22 cellular contexts compared by ENCODE assay signal in the genomic region with DNA sequence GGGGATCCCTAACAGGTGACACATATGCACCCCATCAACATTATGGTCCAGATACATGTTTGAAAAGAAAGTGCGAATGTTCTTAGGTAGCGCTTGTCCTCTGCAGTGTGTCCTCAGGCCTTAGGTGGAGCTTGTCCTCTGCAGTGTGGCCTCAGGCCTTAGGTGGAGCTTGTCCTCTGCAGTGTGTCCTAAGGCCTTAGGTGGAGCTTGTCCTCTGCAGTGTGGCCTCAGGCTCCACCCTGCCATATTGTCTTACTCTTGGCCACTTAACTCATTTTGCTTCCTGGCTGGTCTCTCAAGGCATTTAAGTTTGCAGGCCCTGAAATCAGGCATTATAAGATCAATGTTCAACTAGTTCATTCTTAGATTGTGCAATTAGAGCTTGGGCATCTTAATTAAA.
DNase-seq lines count a peak whose midpoint lies in the region; ATAC-seq and TF ChIP-seq lines count a peak whose summit lies in the region.
"Had no signal": no experiment of that assay in that cellular context is flagged by ENCODE, and none has a peak within 500 bp of the region (broad histone marks: within the 10 kb centered on the region; RNA-seq: fewer than 3 reads in every experiment).

No MANE protein-coding gene starts in this region.

- CTCF ChIA-PET in CD4-positive, alpha-beta memory T cell (lab: Charles Lee; ENCODE audit: partially characterized antibody), result interaction anchor here (1.2 to 3.0 kb wide), 2 partner anchors 12 to 15 kb away, joined by 4 to 8 read pairs; no protein-coding TSS in a partner anchor

- H3K4me3 Mint-ChIP-seq in CD4-positive, alpha-beta memory T cell, result no peak overlapping the region
- no peak overlapping the region for H3K4me3 Mint-ChIP-seq in mesothelial cell of epicardium
- H3K4me3 Mint-ChIP-seq: activated naive CD8-positive, alpha-beta T cell had no signal

- DNase-seq in CD4-positive, alpha-beta memory T cell, result no peak
- DNase-seq in mesothelial cell of epicardium (ENCODE audit: low spot score in 2 of 2, unreplicated experiment in 2 of 2) (no peak), substantia nigra (lab: John Stamatoyannopoulos, UW) (no peak), SKM-1 treated with dmso at 0.1 percent for 144 hours (lab: John Stamatoyannopoulos, UW; ENCODE audit: unreplicated experiment) (no peak), NCI-H526 (lab: John Stamatoyannopoulos, UW) (no peak)
- DNase-seq: activated CD4-positive, CD25-positive, alpha-beta regulatory T cell treated with anti-CD3 and anti-CD28 coated beads, Interleukin-2, amount 50 U/mL, for 72 hours; DMS153; GM23248; hypothalamus; islet precursor cell; lower lobe of right lung; MM.1S; NCI-H1436; NCI-H2171; stimulated activated naive CD8-positive, alpha-beta T cell treated with anti-CD3 and anti-CD28 coated beads, Interleukin-15, Interleukin-2, amounts not matched to agents 100 U/mL and 50 U/mL, for 24 hours had no signal

- H3K9me3 ChIP-seq in CD4-positive, alpha-beta memory T cell (ENCODE audit: control insufficient read depth in 1 of 2, low read length in 2 of 2), result no peaks in the 10 kb centered on the region
- H3K9me3 ChIP-seq: lower lobe of right lung, ovary had no signal

- POLR2A ChIA-PET in CD4-positive, alpha-beta memory T cell (lab: Charles Lee; ENCODE audit: partially characterized antibody), result interaction anchor here (1.0 kb wide), 1 partner anchor 56 kb away, joined by 4 read pairs; no protein-coding TSS in a partner anchor

- peaks cover 31 to 49% (median 38%) of the 10 kb centered on the region in 4 donors for H3K4me1 Mint-ChIP-seq in CD4-positive, alpha-beta memory T cell
- H3K4me1 Mint-ChIP-seq in mesothelial cell of epicardium, result peaks cover 21% of the 10 kb centered on the region

- no peak overlapping the region for H3K27ac ChIP-seq in CD4-positive, alpha-beta memory T cell (ENCODE audit: low read depth, low read length)
- H3K27ac ChIP-seq in angular gyrus (ENCODE audit: low read depth, low read length) (peak overlapping the region; percentile 27), substantia nigra (ENCODE audit: low read depth, low read length, poor library complexity, severe bottlenecking) (peak overlapping the region; percentile 51)
- H3K27ac ChIP-seq: C4-2B, coronary artery, lower lobe of right lung had no signal

- no peak for TF ChIP-seq CTCF in mesothelial cell of epicardium (IDR thresholded peaks at IDR 0.05; ENCODE audit: unreplicated experiment)

- ATAC-seq in GM19452 (IDR thresholded peaks at IDR 0.05; ENCODE audit: unreplicated experiment), result no peak
- ATAC-seq in HG03280 (IDR thresholded peaks at IDR 0.05; ENCODE audit: unreplicated experiment), result no peak
- ATAC-seq: stimulated activated naive CD8-positive, alpha-beta T cell treated with anti-CD3 and anti-CD28 coated beads, Interleukin-15, Interleukin-2, amounts not matched to agents 100 U/mL and 50 U/mL, for 24 hours had no signal

- H3K27me3 ChIP-seq in CD4-positive, alpha-beta memory T cell (ENCODE audit: insufficient read depth, low read length), result no peaks in the 10 kb centered on the region
- H3K27me3 ChIP-seq: ovary had no signal

- no peaks in the 10 kb centered on the region for H3K27me3 Mint-ChIP-seq in CD4-positive, alpha-beta memory T cell
- no peaks in the 10 kb centered on the region for H3K27me3 Mint-ChIP-seq in mesothelial cell of epicardium (ENCODE audit: low read depth)
- H3K27me3 Mint-ChIP-seq: activated naive CD8-positive, alpha-beta T cell had no signal

- peaks cover 24% of the 10 kb centered on the region for H3K4me1 ChIP-seq in CD4-positive, alpha-beta memory T cell (ENCODE audit: insufficient read depth, low read length)
- H3K4me1 ChIP-seq: lower lobe of right lung had no signal

- no peak overlapping the region for H3K4me3 ChIP-seq in CD4-positive, alpha-beta memory T cell (ENCODE audit: low read length in 2 of 2)
- H3K4me3 ChIP-seq: coronary artery, lower lobe of right lung, ovary had no signal

- peak overlapping the region in 6 of 7 donors; percentile 23 to 93 (median 70) for H3K27ac Mint-ChIP-seq in CD4-positive, alpha-beta memory T cell
- peak overlapping the region; percentile 89 for H3K27ac Mint-ChIP-seq in mesothelial cell of epicardium
- H3K27ac Mint-ChIP-seq: activated naive CD8-positive, alpha-beta T cell had no signal

- H3K36me3 Mint-ChIP-seq in CD4-positive, alpha-beta memory T cell, result peaks cover 10 to 18% of the 10 kb centered on the region in 2 donors
- H3K36me3 Mint-ChIP-seq in mesothelial cell of epicardium, result no peaks in the 10 kb centered on the region

- H3K9me3 Mint-ChIP-seq in CD4-positive, alpha-beta memory T cell, result no peaks in the 10 kb centered on the region
- H3K9me3 Mint-ChIP-seq in mesothelial cell of epicardium, result no peaks in the 10 kb centered on the region

- intact Hi-C loops in CD4-positive, alpha-beta memory T cell (cut with micrococcal nuclease), result no loop called here

- H3K36me3 ChIP-seq in CD4-positive, alpha-beta memory T cell (ENCODE audit: insufficient read depth, low read length), result no peaks in the 10 kb centered on the region
- H3K36me3 ChIP-seq: ovary had no signal
